ENCODE assay signal across 3 cellular contexts in the genomic region with DNA sequence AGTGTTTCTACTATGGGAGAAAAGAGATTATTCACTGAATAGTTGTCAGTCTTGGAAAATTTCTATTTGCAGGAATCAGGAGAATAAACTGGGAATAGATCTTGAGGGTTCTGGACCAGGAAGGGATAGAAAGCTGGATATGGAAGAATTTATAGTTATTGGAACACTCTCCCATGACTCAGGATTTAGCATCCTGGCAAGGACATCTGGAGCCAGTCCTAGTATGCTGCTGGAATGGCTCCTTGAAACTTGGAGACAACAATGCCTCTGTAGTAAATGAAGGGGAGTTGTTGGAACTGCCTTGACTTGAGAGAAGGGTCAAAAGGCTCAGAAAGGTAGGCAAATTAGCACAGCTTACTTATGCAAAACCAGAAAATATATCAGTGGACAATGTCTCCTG.
TF ChIP-seq lines count a peak whose summit lies in the region.

No MANE protein-coding gene starts in this region.

TF ChIP-seq in HepG2, 621 proteins besides CTCF, POLR2A, EP300 and RAD21 (continues in another document):
- TF ChIP-seq NBN (conservative IDR thresholded peaks at IDR 0.05) (no peak), ZNF232 (CRISPR knock-in tag; IDR thresholded peaks at IDR 0.05; ENCODE audit: borderline replicate concordance) (no peak), ZKSCAN1 (IDR thresholded peaks at IDR 0.05; ENCODE audit: low read length) (no peak), ZNF382 (CRISPR knock-in tag; IDR thresholded peaks at IDR 0.05; ENCODE audit: borderline replicate concordance) (no peak), ZNF558 (CRISPR knock-in tag; IDR thresholded peaks at IDR 0.05; ENCODE audit: borderline replicate concordance) (no peak)
- TF ChIP-seq, protein P1, sequence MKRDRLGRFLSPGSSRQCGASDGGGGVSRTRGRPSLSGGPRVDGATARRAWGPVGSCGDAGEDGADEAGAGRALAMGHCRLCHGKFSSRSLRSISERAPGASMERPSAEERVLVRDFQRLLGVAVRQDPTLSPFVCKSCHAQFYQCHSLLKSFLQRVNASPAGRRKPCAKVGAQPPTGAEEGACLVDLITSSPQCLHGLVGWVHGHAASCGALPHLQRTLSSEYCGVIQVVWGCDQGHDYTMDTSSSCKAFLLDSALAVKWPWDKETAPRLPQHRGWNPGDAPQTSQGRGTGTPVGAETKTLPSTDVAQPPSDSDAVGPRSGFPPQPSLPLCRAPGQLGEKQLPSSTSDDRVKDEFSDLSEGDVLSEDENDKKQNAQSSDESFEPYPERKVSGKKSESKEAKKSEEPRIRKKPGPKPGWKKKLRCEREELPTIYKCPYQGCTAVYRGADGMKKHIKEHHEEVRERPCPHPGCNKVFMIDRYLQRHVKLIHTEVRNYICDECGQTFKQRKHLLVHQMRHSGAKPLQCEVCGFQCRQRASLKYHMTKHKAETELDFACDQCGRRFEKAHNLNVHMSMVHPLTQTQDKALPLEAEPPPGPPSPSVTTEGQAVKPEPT (CRISPR knock-in tag; IDR thresholded peaks at IDR 0.05; ENCODE audit: low read depth), result no peak
- TF ChIP-seq, protein P2, sequence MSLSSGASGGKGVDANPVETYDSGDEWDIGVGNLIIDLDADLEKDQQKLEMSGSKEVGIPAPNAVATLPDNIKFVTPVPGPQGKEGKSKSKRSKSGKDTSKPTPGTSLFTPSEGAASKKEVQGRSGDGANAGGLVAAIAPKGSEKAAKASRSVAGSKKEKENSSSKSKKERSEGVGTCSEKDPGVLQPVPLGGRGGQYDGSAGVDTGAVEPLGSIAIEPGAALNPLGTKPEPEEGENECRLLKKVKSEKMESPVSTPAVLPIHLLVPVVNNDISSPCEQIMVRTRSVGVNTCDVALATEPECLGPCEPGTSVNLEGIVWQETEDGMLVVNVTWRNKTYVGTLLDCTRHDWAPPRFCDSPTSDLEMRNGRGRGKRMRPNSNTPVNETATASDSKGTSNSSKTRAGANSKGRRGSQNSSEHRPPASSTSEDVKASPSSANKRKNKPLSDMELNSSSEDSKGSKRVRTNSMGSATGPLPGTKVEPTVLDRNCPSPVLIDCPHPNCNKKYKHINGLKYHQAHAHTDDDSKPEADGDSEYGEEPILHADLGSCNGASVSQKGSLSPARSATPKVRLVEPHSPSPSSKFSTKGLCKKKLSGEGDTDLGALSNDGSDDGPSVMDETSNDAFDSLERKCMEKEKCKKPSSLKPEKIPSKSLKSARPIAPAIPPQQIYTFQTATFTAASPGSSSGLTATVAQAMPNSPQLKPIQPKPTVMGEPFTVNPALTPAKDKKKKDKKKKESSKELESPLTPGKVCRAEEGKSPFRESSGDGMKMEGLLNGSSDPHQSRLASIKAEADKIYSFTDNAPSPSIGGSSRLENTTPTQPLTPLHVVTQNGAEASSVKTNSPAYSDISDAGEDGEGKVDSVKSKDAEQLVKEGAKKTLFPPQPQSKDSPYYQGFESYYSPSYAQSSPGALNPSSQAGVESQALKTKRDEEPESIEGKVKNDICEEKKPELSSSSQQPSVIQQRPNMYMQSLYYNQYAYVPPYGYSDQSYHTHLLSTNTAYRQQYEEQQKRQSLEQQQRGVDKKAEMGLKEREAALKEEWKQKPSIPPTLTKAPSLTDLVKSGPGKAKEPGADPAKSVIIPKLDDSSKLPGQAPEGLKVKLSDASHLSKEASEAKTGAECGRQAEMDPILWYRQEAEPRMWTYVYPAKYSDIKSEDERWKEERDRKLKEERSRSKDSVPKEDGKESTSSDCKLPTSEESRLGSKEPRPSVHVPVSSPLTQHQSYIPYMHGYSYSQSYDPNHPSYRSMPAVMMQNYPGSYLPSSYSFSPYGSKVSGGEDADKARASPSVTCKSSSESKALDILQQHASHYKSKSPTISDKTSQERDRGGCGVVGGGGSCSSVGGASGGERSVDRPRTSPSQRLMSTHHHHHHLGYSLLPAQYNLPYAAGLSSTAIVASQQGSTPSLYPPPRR (CRISPR knock-in tag; IDR thresholded peaks at IDR 0.05; ENCODE audit: borderline replicate concordance), result no peak

TF ChIP-seq in endothelial cell of umbilical vein, 7 proteins besides CTCF, POLR2A, EP300 and RAD21:
- no peak for TF ChIP-seq GATA2 (IDR thresholded peaks at IDR 0.05; ENCODE audit: insufficient read depth, insufficient read length, low read depth, low read length)
- TF ChIP-seq JUN (IDR thresholded peaks at IDR 0.05; ENCODE audit: borderline replicate concordance, insufficient read depth, insufficient read length, low read depth), result no peak
- TF ChIP-seq EZH2 (IDR thresholded peaks at IDR 0.05; ENCODE audit: borderline replicate concordance, low read depth, low read length, severe bottlenecking), result no peak
TF ChIP-seq in endothelial cell of umbilical vein: peak in this region for 0.

TF ChIP-seq in GM23338, 12 proteins besides CTCF, POLR2A, EP300 and RAD21:
- TF ChIP-seq ZNF331 (CRISPR knock-in tag; IDR thresholded peaks at IDR 0.05; ENCODE audit: low read depth), result no peak
- no peak for TF ChIP-seq CREB1 (CRISPR knock-in tag; IDR thresholded peaks at IDR 0.05; ENCODE audit: low read depth)
- TF ChIP-seq POLR2AphosphoS5 (IDR thresholded peaks at IDR 0.05; ENCODE audit: low read depth), result no peak
- no peak for TF ChIP-seq STAT1 (IDR thresholded peaks at IDR 0.05; ENCODE audit: unreplicated experiment)
- no peak for TF ChIP-seq EZH2phosphoT487 (IDR thresholded peaks at IDR 0.05; ENCODE audit: unreplicated experiment)
- no peak for TF ChIP-seq NANOG (IDR thresholded peaks at IDR 0.05; ENCODE audit: borderline replicate concordance)
